Comparison of ENCODE assay signal across 8 cellular contexts in the genomic region with DNA sequence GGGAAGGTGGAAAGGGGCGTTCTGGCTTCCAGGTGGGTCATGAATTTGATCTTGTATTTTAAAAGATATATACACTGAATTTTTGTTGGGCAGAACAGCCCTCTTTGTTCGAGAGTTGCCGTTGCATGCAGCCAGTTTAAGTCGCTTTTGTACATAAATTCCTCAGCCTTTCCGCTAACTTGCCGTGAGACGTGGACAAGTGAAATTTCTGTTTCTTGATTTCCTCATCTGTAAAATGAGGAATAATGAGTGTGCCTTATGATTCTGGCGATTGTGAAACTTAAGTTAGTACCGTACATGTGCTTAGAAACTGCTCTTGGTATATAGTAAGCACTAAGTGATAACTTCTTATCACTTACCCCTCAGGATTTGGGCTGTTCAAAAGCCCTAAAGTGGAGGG. TPM values are rescaled to one million over a fixed set of nuclear protein-coding genes. Genes with fewer than 3 reads are reported as not detected.
DNase-seq lines count a peak whose midpoint lies in the region; ATAC-seq and TF ChIP-seq lines count a peak whose summit lies in the region.

No MANE protein-coding gene starts in this region.

- peak overlapping the region; percentile 85 for H3K9ac ChIP-seq in SU-DHL-6 (ENCODE audit: low read length)
- peak overlapping the region; percentile 92 for H3K9ac ChIP-seq in fibroblast of lung (ENCODE audit: insufficient read depth, low read length)
- peak overlapping the region; percentile 52 for H3K9ac ChIP-seq in trophoblast cell (ENCODE audit: low read length)

- H3K9me3 ChIP-seq in SU-DHL-6 (ENCODE audit: insufficient read depth, low read length) (no peaks in the 10 kb centered on the region), fibroblast of lung (ENCODE audit: control insufficient read depth, insufficient read depth, low read depth, low read length) (no peaks in the 10 kb centered on the region), trophoblast cell (ENCODE audit: insufficient read depth, low read depth, low read length) (peaks cover 2% of the 10 kb centered on the region)

- H3K9me2 ChIP-seq in SU-DHL-6 (replicated peaks; ENCODE audit: insufficient read depth, low read length): no peaks in the 10 kb centered on the region

- no peaks in the 10 kb centered on the region for H3K9me3 Mint-ChIP-seq in activated naive CD4-positive, alpha-beta T cell treated with anti-CD3 and anti-CD28 coated beads for 36 hours

- intact Hi-C loops in activated naive CD4-positive, alpha-beta T cell treated with anti-CD3 and anti-CD28 coated beads for 36 hours (cut with micrococcal nuclease): loop anchor here (2.0 to 10.0 kb wide), 4 partner anchors 18 to 540 kb away; a partner anchor contains a TSS

- H2BK120ac ChIP-seq in trophoblast cell (ENCODE audit: insufficient read depth, low read length, poor library complexity): no peak overlapping the region

- ATAC-seq in esophagus mucosa: no peak
- ATAC-seq in HG03108 (IDR thresholded peaks at IDR 0.05; ENCODE audit: unreplicated experiment): no peak

- peak overlapping the region; percentile 83 for H3K4me2 ChIP-seq in SU-DHL-6 (ENCODE audit: low read depth, low read length, poor library complexity, severe bottlenecking)
- H3K4me2 ChIP-seq in fibroblast of lung (ENCODE audit: extremely low read depth, insufficient read depth, low read length): peak overlapping the region; percentile 85
- H3K4me2 ChIP-seq in trophoblast cell (ENCODE audit: low read length): peak overlapping the region; percentile 75

- peak; percentile 5 for DNase-seq in activated naive CD4-positive, alpha-beta T cell treated with anti-CD3 and anti-CD28 coated beads for 36 hours
- DNase-seq in activated naive CD4-positive, alpha-beta T cell (lab: John Stamatoyannopoulos, UW): no peak
- DNase-seq in fibroblast of lung (ENCODE audit: low read depth in 2 of 2) (peak; percentile 46 to 73), trophoblast cell (peak in 1 of 2 donors; percentile 30)
- DNase-seq in activated CD8-positive, alpha-beta memory T cell treated with anti-CD3 and anti-CD28 coated beads, Interleukin-2, amount 50 U/mL, for 4 hours: no peak

- H4K8ac ChIP-seq in trophoblast cell (ENCODE audit: low read depth, low read length): no peak overlapping the region

- H3K4me1 ChIP-seq in fibroblast of lung (ENCODE audit: control insufficient read depth, extremely low read depth, insufficient read depth, low read length) (no peaks in the 10 kb centered on the region), trophoblast cell (ENCODE audit: control insufficient read depth in 1 of 2, insufficient read depth in 2 of 2, low read length in 2 of 2) (peaks cover 2 to 3% of the 10 kb centered on the region in 2 experiments)

- TF ChIP-seq CTCF in SU-DHL-6 (IDR thresholded peaks at IDR 0.05; ENCODE audit: insufficient read depth, low read length, poor library complexity, severe bottlenecking) (no peak), fibroblast of lung (conservative IDR thresholded peaks at IDR 0.05 in 1 of 2, IDR thresholded peaks at IDR 0.05 in 1 of 2; ENCODE audit: low read depth in 1 of 2, low read length in 2 of 2) (no peak)

- no CpG with 5 or more reads among the region's 9 CpGs for WGBS in trophoblast cell (ENCODE audit: extremely low coverage, insufficient coverage, insufficient read length)

- H4K91ac ChIP-seq in trophoblast cell (ENCODE audit: low read depth, low read length): no peak overlapping the region

- H4K20me1 ChIP-seq in SU-DHL-6 (ENCODE audit: low read depth, low read length): no peaks in the 10 kb centered on the region
- H4K20me1 ChIP-seq in fibroblast of lung (ENCODE audit: control insufficient read depth, extremely low read depth, insufficient read depth, low read length): no peaks in the 10 kb centered on the region

- H3K27ac Mint-ChIP-seq in activated naive CD4-positive, alpha-beta T cell treated with anti-CD3 and anti-CD28 coated beads for 36 hours: no peak overlapping the region

- H3K18ac ChIP-seq in trophoblast cell (ENCODE audit: low read length): no peak overlapping the region

- peak overlapping the region; percentile 88 for H3K4me3 Mint-ChIP-seq in activated naive CD4-positive, alpha-beta T cell treated with anti-CD3 and anti-CD28 coated beads for 36 hours

- H3K4me1 Mint-ChIP-seq in activated naive CD4-positive, alpha-beta T cell treated with anti-CD3 and anti-CD28 coated beads for 36 hours (ENCODE audit: low read depth): peaks cover 41% of the 10 kb centered on the region

- H3K27ac ChIP-seq in SU-DHL-6 (ENCODE audit: low read depth, low read length) (peak overlapping the region; percentile 46), fibroblast of lung (ENCODE audit: insufficient read depth, low read length) (peak overlapping the region; percentile 82), trophoblast cell (ENCODE audit: low read depth, low read length) (no peak overlapping the region)

- CTCF ChIA-PET in activated naive CD4-positive, alpha-beta T cell treated with anti-CD3 and anti-CD28 coated beads for 36 hours (lab: Charles Lee): no interaction called here

- H2BK5ac ChIP-seq in trophoblast cell (ENCODE audit: low read depth, low read length, poor library complexity): no peak overlapping the region

- peaks cover 21% of the 10 kb centered on the region for H3K36me3 Mint-ChIP-seq in activated naive CD4-positive, alpha-beta T cell treated with anti-CD3 and anti-CD28 coated beads for 36 hours (ENCODE audit: low read depth)

- H3K27me3 ChIP-seq in SU-DHL-6 (ENCODE audit: low read length) (no peaks in the 10 kb centered on the region), fibroblast of lung (ENCODE audit: control insufficient read depth, insufficient read depth, low read length) (no peaks in the 10 kb centered on the region), trophoblast cell (ENCODE audit: insufficient read depth, low read length) (no peaks in the 10 kb centered on the region)

- no peak overlapping the region for H2BK12ac ChIP-seq in trophoblast cell (ENCODE audit: low read length)

- H3K23ac ChIP-seq in trophoblast cell (ENCODE audit: low read length): no peak overlapping the region

- 0 out of 2 replicates have a peak, but pooled peaks cover 3% of the 10 kb centered on the region for H3K36me3 ChIP-seq in SU-DHL-6 (ENCODE audit: low read length)
- H3K36me3 ChIP-seq in fibroblast of lung (ENCODE audit: control insufficient read depth, insufficient read depth, low read length): no peaks in the 10 kb centered on the region
- H3K36me3 ChIP-seq in trophoblast cell (ENCODE audit: control insufficient read depth in 1 of 2, insufficient read depth in 2 of 2, low read length in 2 of 2): peaks cover 2 to 3% of the 10 kb centered on the region in 2 experiments

- H3K27me3 Mint-ChIP-seq in activated naive CD4-positive, alpha-beta T cell treated with anti-CD3 and anti-CD28 coated beads for 36 hours (ENCODE audit: low read depth): no peaks in the 10 kb centered on the region

- no peak overlapping the region for H3K14ac ChIP-seq in trophoblast cell (ENCODE audit: low read length)

- H4K12ac ChIP-seq in trophoblast cell (ENCODE audit: low read depth, low read length): no peak overlapping the region

- H3K4me3 ChIP-seq in SU-DHL-6 (ENCODE audit: insufficient read depth, low read length, poor library complexity, severe bottlenecking) (peak overlapping the region; percentile 86), fibroblast of lung (replicated peaks in 1 of 4; ENCODE audit: control extremely low read depth in 1 of 4, insufficient read depth in 1 of 4, low read depth in 3 of 4, low read length in 4 of 4) (peak overlapping the region; percentile 73 to 92 (median 86)), trophoblast cell (ENCODE audit: low read depth, low read length) (peak overlapping the region; percentile 82)

- peak overlapping the region; percentile 98 for H2AFZ ChIP-seq in SU-DHL-6 (ENCODE audit: low read depth, low read length, severe bottlenecking)
- H2AFZ ChIP-seq in fibroblast of lung (ENCODE audit: low read length): peak overlapping the region; percentile 22
- no peak overlapping the region for H2AFZ ChIP-seq in trophoblast cell (ENCODE audit: insufficient read depth, low read length, poor library complexity)

- H3K4ac ChIP-seq in trophoblast cell (ENCODE audit: low read depth, low read length): peak overlapping the region; percentile 38

- peaks cover 46% of the 10 kb centered on the region for H3K79me2 ChIP-seq in SU-DHL-6 (ENCODE audit: insufficient read depth, low read length)
- H3K79me2 ChIP-seq in fibroblast of lung (ENCODE audit: control insufficient read depth, insufficient read depth, low read length): peaks cover 34% of the 10 kb centered on the region
- H3K79me2 ChIP-seq in trophoblast cell (ENCODE audit: control insufficient read depth, insufficient read depth, low read length, poor library complexity): peaks cover 9% of the 10 kb centered on the region

- H3K79me1 ChIP-seq in trophoblast cell (ENCODE audit: low read length): peaks cover 12% of the 10 kb centered on the region

- H3F3A ChIP-seq in SU-DHL-6 (ENCODE audit: insufficient read depth): no peaks in the 10 kb centered on the region

- no peak overlapping the region for H2AK5ac ChIP-seq in trophoblast cell (ENCODE audit: low read length)

RNA-seq across cellular contexts. Expression of a gene that starts 1.3 kb away (rescaled TPM):
- 1 to 10 TPM; 3.2 to 3.6 TPM for total RNA-seq in activated naive CD4-positive, alpha-beta T cell treated with anti-CD3 and anti-CD28 coated beads for 36 hours
- 5.6 and 6.7 TPM in 2 replicates for total RNA-seq in fibroblast of lung
- polyA plus RNA-seq in fibroblast of lung: 5.7 and 6.5 TPM in 2 replicates
- polyA plus RNA-seq in fibroblast of lung (2012): 3.5 and 3.8 TPM in 2 replicates
- polyA minus RNA-seq in fibroblast of lung (ENCODE audit: low replicate concordance): 1.5 and 3.0 TPM in 2 replicates
- 15.9 and 16.7 TPM in 2 replicates for polyA plus RNA-seq in trophoblast cell (2013)
- 2.4 TPM for total RNA-seq in esophagus mucosa

Comparison
In these comparisons a context has a peak if more than half of its experiments do, and no peak if none do; other contexts are left out.
1. DNase-seq: peak in activated naive CD4-positive, alpha-beta T cell treated with anti-CD3 and anti-CD28 coated beads for 36 hours (single experiment) and fibroblast of lung (2 of 2); none in activated naive CD4-positive, alpha-beta T cell (0 of 4) and activated CD8-positive, alpha-beta memory T cell treated with anti-CD3 and anti-CD28 coated beads, Interleukin-2, amount 50 U/mL, for 4 hours (single experiment).
2. Peak in every context shown above with its lines, with median percentiles within 50 percentile points of each other: H3K4me2 ChIP-seq, H3K4me3 ChIP-seq and H3K9ac ChIP-seq.